In genomic region chr1:2300004-2300771, GRCh38 we compare ENCODE assay signal across 9 cellular contexts.
DNase-seq lines count a peak whose midpoint lies in the region; ATAC-seq and TF ChIP-seq lines count a peak whose summit lies in the region.
"Had no signal": no experiment of that assay in that cellular context is flagged by ENCODE, and none has a peak within 500 bp of the region (broad histone marks: within the 10 kb centered on the region; RNA-seq: fewer than 3 reads in every experiment).

No MANE protein-coding gene starts in this region.

- H2AFZ ChIP-seq in OCI-LY7 (ENCODE audit: low read length): peak overlapping the region; percentile 33; the same call in 1 of the 2 replicates

- H3K9ac ChIP-seq in stomach smooth muscle (ENCODE audit: low read length in 2 of 2): peak overlapping the region in 1 of 2 donors; percentile 38

- H4K20me1 ChIP-seq in OCI-LY7 (ENCODE audit: insufficient read depth, low read length): no peaks in the 10 kb centered on the region

- BruUV-seq in OCI-LY7 (replicated peaks; lab: Mats Ljungman, UMichigan) (no TSS peak), Calu3 (replicated peaks; lab: Mats Ljungman, UMichigan) (no TSS peak)

- no peak overlapping the region for H3K27ac ChIP-seq in HEK293 (ENCODE audit: extremely low read depth, low read depth, low read length)
- H3K27ac ChIP-seq in OCI-LY7 (ENCODE audit: low read depth, low read length, poor library complexity, severe bottlenecking): peak overlapping the region; percentile 84
- H3K27ac ChIP-seq in stomach smooth muscle (ENCODE audit: low read length): peak overlapping the region; percentile 60

- peak overlapping the region; percentile 99 for H3K27ac Mint-ChIP-seq in activated naive CD4-positive, alpha-beta T cell treated with anti-CD3 and anti-CD28 coated beads, Interleukin-2, amount 10 ng/mL, durations not matched to agents 7 days and 5 days
- H3K27ac Mint-ChIP-seq in naive B cell (peak overlapping the region; percentile 99 to 100 (median 100)), Calu3 (ENCODE audit: unreplicated experiment) (no peak overlapping the region)

- peaks cover 0 to 55% of the 10 kb centered on the region in 2 experiments; a peak in 1 of 3 replicates for H3K36me3 ChIP-seq in HEK293 (ENCODE audit: control insufficient read depth in 2 of 2, insufficient read depth in 1 of 2, low read length in 2 of 2)
- H3K36me3 ChIP-seq in OCI-LY7 (ENCODE audit: insufficient read depth, low read length): no peaks in the 10 kb centered on the region
- H3K36me3 ChIP-seq in stomach smooth muscle (ENCODE audit: control insufficient read depth in 2 of 2, insufficient read depth in 2 of 2, low read length in 2 of 2): peaks cover 9 to 14% of the 10 kb centered on the region in 2 donors

- H3K4me3 ChIP-seq in GM12875 (ENCODE audit: low read depth, low read length): peak overlapping the region; percentile 55
- H3K4me3 ChIP-seq in HEK293 (ENCODE audit: low read depth, low read length): no peak overlapping the region
- peak overlapping the region; percentile 63 for H3K4me3 ChIP-seq in OCI-LY7 (ENCODE audit: low read depth, low read length, poor library complexity, severe bottlenecking)
- H3K4me3 ChIP-seq in stomach smooth muscle (ENCODE audit: low read length in 2 of 2): peak overlapping the region in 1 of 2 donors; percentile 40

- H3K27me3 Mint-ChIP-seq in activated naive CD4-positive, alpha-beta T cell treated with anti-CD3 and anti-CD28 coated beads, Interleukin-2, amount 10 ng/mL, durations not matched to agents 7 days and 5 days: no peaks in the 10 kb centered on the region
- H3K27me3 Mint-ChIP-seq in naive B cell (no peaks in the 10 kb centered on the region), Calu3 (ENCODE audit: unreplicated experiment) (no peaks in the 10 kb centered on the region)

- intact Hi-C loops in OCI-LY7 (cut with micrococcal nuclease; ENCODE audit: unreplicated experiment) (loop anchor here (2.0 to 5.0 kb wide), 2 partner anchors 41 to 103 kb away; no protein-coding TSS in a partner anchor), Calu3 (cut with micrococcal nuclease; ENCODE audit: unreplicated experiment) (no loop called here)

- H3K79me2 ChIP-seq in OCI-LY7 (ENCODE audit: insufficient read depth, low read depth, low read length): no peaks in the 10 kb centered on the region

- CTCF ChIA-PET in HEK293 (lab: Yijun Ruan, JAX) (interaction anchor here (0.6 kb wide), 1 partner anchor 59 kb away, joined by 3 read pairs; no protein-coding TSS in a partner anchor), OCI-LY7 (lab: Charles Lee; ENCODE audit: unreplicated experiment) (interaction anchor here (0.5 kb wide), 1 partner anchor 167 kb away, joined by 6 read pairs; no protein-coding TSS in a partner anchor), Calu3 (lab: Charles Lee) (no interaction called here)
- CTCF ChIA-PET in activated naive CD4-positive, alpha-beta T cell treated with anti-CD3 and anti-CD28 coated beads, Interleukin-2, amount 10 ng/mL, durations not matched to agents 7 days and 5 days (lab: Charles Lee): interaction anchor here (0.7 to 1.5 kb wide), 6 partner anchors 11 to 81 kb away, joined by 3 to 5 read pairs (median 4); no protein-coding TSS in a partner anchor

- peak overlapping the region; percentile 70 for H3K4me3 Mint-ChIP-seq in activated naive CD4-positive, alpha-beta T cell treated with anti-CD3 and anti-CD28 coated beads, Interleukin-2, amount 10 ng/mL, durations not matched to agents 7 days and 5 days
- peak overlapping the region; percentile 77 to 96 (median 93) for H3K4me3 Mint-ChIP-seq in naive B cell
- H3K4me3 Mint-ChIP-seq in Calu3 (ENCODE audit: low read depth, unreplicated experiment): no peak overlapping the region
- H3K4me3 Mint-ChIP-seq: nephron had no signal

- no peak for TF ChIP-seq CTCF in GM12875 (IDR thresholded peaks at IDR 0.05; ENCODE audit: borderline replicate concordance, insufficient read depth, low read depth, low read length)
- no peak for TF ChIP-seq CTCF in HEK293 (tag by site-specific recombination; IDR thresholded peaks at IDR 0.05)
- TF ChIP-seq CTCF in OCI-LY7 (conservative IDR thresholded peaks at IDR 0.05; ENCODE audit: low read length): no peak
- no peak for TF ChIP-seq CTCF in Calu3 (IDR thresholded peaks at IDR 0.05; ENCODE audit: unreplicated experiment)

- H3K36me3 Mint-ChIP-seq in activated naive CD4-positive, alpha-beta T cell treated with anti-CD3 and anti-CD28 coated beads, Interleukin-2, amount 10 ng/mL, durations not matched to agents 7 days and 5 days: peaks cover 35% of the 10 kb centered on the region
- H3K36me3 Mint-ChIP-seq in naive B cell: peaks cover 0 to under 1% of the 10 kb centered on the region in 2 donors
- H3K36me3 Mint-ChIP-seq in Calu3 (ENCODE audit: insufficient read depth, unreplicated experiment): no peaks in the 10 kb centered on the region

- POLR2A ChIA-PET in HEK293 (lab: Yijun Ruan, JAX) (interaction anchor here (1.4 kb wide), 1 partner anchor 73 kb away, joined by 3 read pairs; no protein-coding TSS in a partner anchor), OCI-LY7 (lab: Charles Lee) (interaction anchor here (0.6 to 0.9 kb wide), 2 partner anchors 11 to 42 kb away, joined by 4 read pairs; no protein-coding TSS in a partner anchor)

- H3K9me3 ChIP-seq in HEK293 (ENCODE audit: control insufficient read depth, insufficient read depth, low read depth, low read length): no peaks in the 10 kb centered on the region
- H3K9me3 ChIP-seq in OCI-LY7 (ENCODE audit: low read length): no peaks in the 10 kb centered on the region
- H3K9me3 ChIP-seq in stomach smooth muscle (ENCODE audit: control insufficient read depth in 2 of 2, low read length in 2 of 2): no peaks in the 10 kb centered on the region

- peak; percentile 84 for DNase-seq in OCI-LY7 (ENCODE audit: low spot score)
- DNase-seq in activated naive CD4-positive, alpha-beta T cell treated with anti-CD3 and anti-CD28 coated beads, Interleukin-2, amount 10 ng/mL, durations not matched to agents 7 days and 5 days: peak; percentile 85
- DNase-seq in naive B cell: peak; percentile 96
- DNase-seq in GOT3 (lab: John Stamatoyannopoulos, UW): no peak
- no peak for DNase-seq in Calu3

- H3K4me1 Mint-ChIP-seq in activated naive CD4-positive, alpha-beta T cell treated with anti-CD3 and anti-CD28 coated beads, Interleukin-2, amount 10 ng/mL, durations not matched to agents 7 days and 5 days: peaks cover 77% of the 10 kb centered on the region
- H3K4me1 Mint-ChIP-seq in naive B cell (peaks cover 23 to 62% (median 58%) of the 10 kb centered on the region in 3 donors), Calu3 (ENCODE audit: low read depth, unreplicated experiment) (no peaks in the 10 kb centered on the region)

- no peaks in the 10 kb centered on the region for H3K9me3 Mint-ChIP-seq in activated naive CD4-positive, alpha-beta T cell treated with anti-CD3 and anti-CD28 coated beads, Interleukin-2, amount 10 ng/mL, durations not matched to agents 7 days and 5 days
- H3K9me3 Mint-ChIP-seq in naive B cell (no peaks in the 10 kb centered on the region), Calu3 (ENCODE audit: low read depth, unreplicated experiment) (no peaks in the 10 kb centered on the region)
- H3K9me3 Mint-ChIP-seq: nephron had no signal

- no peaks in the 10 kb centered on the region for H3K27me3 ChIP-seq in stomach smooth muscle (ENCODE audit: control insufficient read depth in 1 of 2, insufficient read depth in 2 of 2, low read length in 2 of 2)

- H3K9me2 ChIP-seq in OCI-LY7 (ENCODE audit: insufficient read depth, low read length): no peaks in the 10 kb centered on the region

- H3K4me2 ChIP-seq in OCI-LY7 (ENCODE audit: low read length): peak overlapping the region; percentile 96

- H3K4me1 ChIP-seq in HEK293 (ENCODE audit: control insufficient read depth, insufficient read depth, low read length) (peaks cover 12% of the 10 kb centered on the region), OCI-LY7 (ENCODE audit: insufficient read depth, low read length, poor library complexity, severe bottlenecking) (peaks cover 26% of the 10 kb centered on the region), stomach smooth muscle (ENCODE audit: control insufficient read depth, insufficient read depth, low read length) (peaks cover 75% of the 10 kb centered on the region)

- ATAC-seq in naive B cell (ENCODE audit: low read depth in 2 of 2): peak; percentile 72 to 73

TF ChIP-seq in HEK293, 187 proteins besides CTCF, POLR2A, EP300 and RAD21:
- TF ChIP-seq KLF1 (tag by site-specific recombination; IDR thresholded peaks at IDR 0.05): 0 out of 2 replicates have a peak, but pooled peaks have one; percentile 13
- TF ChIP-seq ZNF10 (tag by site-specific recombination; IDR thresholded peaks at IDR 0.05): 0 out of 2 replicates have a peak, but pooled peaks have one; percentile 23
- no peak for TF ChIP-seq ZSCAN4 (tag by site-specific recombination; IDR thresholded peaks at IDR 0.05)

Comparison
In these comparisons a context has a peak if more than half of its experiments do, and no peak if none do; other contexts are left out.
1. DNase-seq: peak in OCI-LY7 (single experiment), activated naive CD4-positive, alpha-beta T cell treated with anti-CD3 and anti-CD28 coated beads, Interleukin-2, amount 10 ng/mL, durations not matched to agents 7 days and 5 days (single experiment) and naive B cell (single experiment); none in GOT3 (single experiment) and Calu3 (single experiment).